ENCODE assay signal across 12 cellular contexts in genomic region chr17:75241996-75242460, GRCh38. TPM values are rescaled to one million over a fixed set of nuclear protein-coding genes. Genes with fewer than 3 reads are reported as not detected.
DNase-seq lines count a peak whose midpoint lies in the region; ATAC-seq and TF ChIP-seq lines count a peak whose summit lies in the region.
"Had no signal": no experiment of that assay in that cellular context is flagged by ENCODE, and none has a peak within 500 bp of the region (broad histone marks: within the 10 kb centered on the region; RNA-seq: fewer than 3 reads in every experiment).

No MANE protein-coding gene starts in this region.

- CTCF ChIA-PET in HEK293T (lab: Yijun Ruan, JAX), result interaction anchor here (0.6 to 1.0 kb wide), 4 partner anchors 29 to 111 kb away, joined by 3 to 5 read pairs (median 3); partner anchors contain the start of gene MIF4GD

- H3K27me3 ChIP-seq in fibroblast of lung (ENCODE audit: control insufficient read depth, insufficient read depth, low read length) (no peaks in the 10 kb centered on the region), upper lobe of right lung (no peaks in the 10 kb centered on the region)

- H3K79me2 ChIP-seq in fibroblast of lung (ENCODE audit: control insufficient read depth, insufficient read depth, low read length), result no peaks in the 10 kb centered on the region

- TF ChIP-seq CTCF in fibroblast of lung (conservative IDR thresholded peaks at IDR 0.05 in 1 of 2, IDR thresholded peaks at IDR 0.05 in 1 of 2; ENCODE audit: low read depth in 1 of 2, low read length in 2 of 2), result no peak
- TF ChIP-seq CTCF in upper lobe of right lung (IDR thresholded peaks at IDR 0.05), result no peak

- H3K4me3 ChIP-seq in fibroblast of lung (replicated peaks in 1 of 4; ENCODE audit: control extremely low read depth in 1 of 4, insufficient read depth in 1 of 4, low read depth in 3 of 4, low read length in 4 of 4) (no peak overlapping the region), upper lobe of right lung (no peak overlapping the region)

- H4K20me1 ChIP-seq in fibroblast of lung (ENCODE audit: control insufficient read depth, extremely low read depth, insufficient read depth, low read length), result no peaks in the 10 kb centered on the region

- H3K4me1 ChIP-seq in fibroblast of lung (ENCODE audit: control insufficient read depth, extremely low read depth, insufficient read depth, low read length) (peaks cover 3% of the 10 kb centered on the region), upper lobe of right lung (no peaks in the 10 kb centered on the region)

- no peak overlapping the region for H2AFZ ChIP-seq in fibroblast of lung (ENCODE audit: low read length)

- peaks cover 48% of the 10 kb centered on the region for H3K36me3 ChIP-seq in fibroblast of lung (ENCODE audit: control insufficient read depth, insufficient read depth, low read length)
- peaks cover 96% of the 10 kb centered on the region for H3K36me3 ChIP-seq in upper lobe of right lung

- DNase-seq in stimulated activated CD4-positive, alpha-beta T cell treated with anti-CD3 and anti-CD28 coated beads, Interleukin-4, amount 100 ng/mL, for 24 hours, result peak; percentile 25
- no peak for DNase-seq in stimulated activated CD4-positive, alpha-beta T cell treated with anti-CD3 and anti-CD28 coated beads, Interleukin-15, amount 100 ng/mL, for 24 hours
- peak; percentile 21 for DNase-seq in activated CD4-positive, alpha-beta T cell treated with anti-CD3 and anti-CD28 coated beads, Interleukin-2, amount 50 U/mL, for 1 hour
- DNase-seq in fibroblast of lung (ENCODE audit: low read depth in 2 of 2) (peak; percentile 34 to 59), upper lobe of right lung (no peak), HEK293T (ENCODE audit: extremely low spot score) (no peak), medulla oblongata (ENCODE audit: extremely low spot score) (no peak), DMS79 (lab: John Stamatoyannopoulos, UW) (no peak)
- DNase-seq: effector CD8-positive, alpha-beta T cell; NCI-H446; occipital lobe had no signal

- H3K9ac ChIP-seq in fibroblast of lung (ENCODE audit: insufficient read depth, low read length), result no peak overlapping the region

- ATAC-seq in upper lobe of right lung, result no peak

- intact Hi-C loops in upper lobe of right lung (cut with DNase I), result no loop called here

- POLR2A ChIA-PET in HEK293T (lab: Yijun Ruan, JAX), result interaction anchor here (0.6 to 2.8 kb wide), 4 partner anchors 29 to 255 kb away, joined by 3 to 10 read pairs (median 3); partner anchors contain the start of genes CDR2L and MIF4GD

- H3K4me2 ChIP-seq in fibroblast of lung (ENCODE audit: extremely low read depth, insufficient read depth, low read length), result no peak overlapping the region

- H3K9me3 ChIP-seq in fibroblast of lung (ENCODE audit: control insufficient read depth, insufficient read depth, low read depth, low read length), result no peaks in the 10 kb centered on the region
- no peaks in the 10 kb centered on the region for H3K9me3 ChIP-seq in upper lobe of right lung

- peak overlapping the region; percentile 39 for H3K27ac ChIP-seq in fibroblast of lung (ENCODE audit: insufficient read depth, low read length)
- H3K27ac ChIP-seq in upper lobe of right lung, result peak overlapping the region; percentile 24
- H3K27ac ChIP-seq: C4-2B had no signal

TF ChIP-seq in HEK293T, 16 proteins besides CTCF, POLR2A, EP300 and RAD21:
- TF ChIP-seq NFRKB (IDR thresholded peaks at IDR 0.05), result no peak
- TF ChIP-seq L3MBTL2 (conservative IDR thresholded peaks at IDR 0.05), result no peak
- no peak for TF ChIP-seq CTBP1 (IDR thresholded peaks at IDR 0.05; ENCODE audit: borderline replicate concordance)
- TF ChIP-seq FOXK2 (IDR thresholded peaks at IDR 0.05), result no peak
- TF ChIP-seq PKNOX1 (IDR thresholded peaks at IDR 0.05), result no peak
- TF ChIP-seq SP1 (IDR thresholded peaks at IDR 0.05), result no peak
- no peak for TF ChIP-seq HDGF (IDR thresholded peaks at IDR 0.05; ENCODE audit: borderline replicate concordance)
- no peak for TF ChIP-seq LEF1 (IDR thresholded peaks at IDR 0.05; ENCODE audit: borderline replicate concordance)
TF ChIP-seq in HEK293T: peak in this region for 0.

RNA-seq across cellular contexts. Expression of gene GGA3, which starts 19.4 kb away (rescaled TPM):
- total RNA-seq in fibroblast of lung (8.0 and 13.0 TPM in 2 replicates), upper lobe of right lung (52.7 TPM)
- polyA plus RNA-seq in fibroblast of lung, result 14.4 and 21.8 TPM in 2 replicates
- 15.7 and 20.2 TPM in 2 replicates for polyA plus RNA-seq in fibroblast of lung (2012)
- polyA minus RNA-seq in fibroblast of lung (ENCODE audit: low replicate concordance), result 60.0 and 62.1 TPM in 2 replicates

RNA-seq across cellular contexts. Expression of gene MRPS7, which starts 19.7 kb away (rescaled TPM):
- total RNA-seq in fibroblast of lung (44.7 and 51.5 TPM in 2 replicates), upper lobe of right lung (34.7 TPM)
- 44.2 and 62.8 TPM in 2 replicates for polyA plus RNA-seq in fibroblast of lung
- polyA plus RNA-seq in fibroblast of lung (2012), result 49.1 and 72.4 TPM in 2 replicates
- 27.5 and 38.9 TPM in 2 replicates for polyA minus RNA-seq in fibroblast of lung (ENCODE audit: low replicate concordance)

RNA-seq across cellular contexts. Expression of gene MIF4GD, which starts 29.0 kb away (rescaled TPM):
- total RNA-seq in fibroblast of lung, result 5.6 and 6.3 TPM in 2 replicates
- 10.3 and 11.4 TPM in 2 replicates for polyA plus RNA-seq in fibroblast of lung
- polyA plus RNA-seq in fibroblast of lung (2012), result 8.1 and 9.7 TPM in 2 replicates
- 11.3 and 14.4 TPM in 2 replicates for polyA minus RNA-seq in fibroblast of lung (ENCODE audit: low replicate concordance)
- 25.7 TPM for total RNA-seq in upper lobe of right lung

RNA-seq across cellular contexts. Expression of gene NUP85, which starts 36.5 kb away (rescaled TPM):
- total RNA-seq in fibroblast of lung (18.5 and 21.3 TPM in 2 replicates), upper lobe of right lung (63.7 TPM)
- 29.6 and 49.1 TPM in 2 replicates for polyA plus RNA-seq in fibroblast of lung
- 30.5 and 52.4 TPM in 2 replicates for polyA plus RNA-seq in fibroblast of lung (2012)
- 59.7 and 76.3 TPM in 2 replicates for polyA minus RNA-seq in fibroblast of lung (ENCODE audit: low replicate concordance)

RNA-seq across cellular contexts. Expression of gene SLC25A19, which starts 47.2 kb away (rescaled TPM):
- total RNA-seq in fibroblast of lung, result 7.4 and 9.7 TPM in 2 replicates
- polyA plus RNA-seq in fibroblast of lung, result 5.1 and 8.4 TPM in 2 replicates
- 5.9 and 11.8 TPM in 2 replicates for polyA plus RNA-seq in fibroblast of lung (2012)
- polyA minus RNA-seq in fibroblast of lung (ENCODE audit: low replicate concordance), result 24.0 and 26.9 TPM in 2 replicates
- 29.4 TPM for total RNA-seq in upper lobe of right lung

Comparison
In these comparisons a context has a peak if more than half of its experiments do, and no peak if none do; other contexts are left out.
1. DNase-seq: peak in stimulated activated CD4-positive, alpha-beta T cell treated with anti-CD3 and anti-CD28 coated beads, Interleukin-4, amount 100 ng/mL, for 24 hours (single experiment), activated CD4-positive, alpha-beta T cell treated with anti-CD3 and anti-CD28 coated beads, Interleukin-2, amount 50 U/mL, for 1 hour (single experiment) and fibroblast of lung (2 of 2); none in stimulated activated CD4-positive, alpha-beta T cell treated with anti-CD3 and anti-CD28 coated beads, Interleukin-15, amount 100 ng/mL, for 24 hours (single experiment), upper lobe of right lung (single experiment), HEK293T (single experiment), medulla oblongata (single experiment) and DMS79 (single experiment).